ENCODE assay signal across 14 cellular contexts in the genomic region with DNA sequence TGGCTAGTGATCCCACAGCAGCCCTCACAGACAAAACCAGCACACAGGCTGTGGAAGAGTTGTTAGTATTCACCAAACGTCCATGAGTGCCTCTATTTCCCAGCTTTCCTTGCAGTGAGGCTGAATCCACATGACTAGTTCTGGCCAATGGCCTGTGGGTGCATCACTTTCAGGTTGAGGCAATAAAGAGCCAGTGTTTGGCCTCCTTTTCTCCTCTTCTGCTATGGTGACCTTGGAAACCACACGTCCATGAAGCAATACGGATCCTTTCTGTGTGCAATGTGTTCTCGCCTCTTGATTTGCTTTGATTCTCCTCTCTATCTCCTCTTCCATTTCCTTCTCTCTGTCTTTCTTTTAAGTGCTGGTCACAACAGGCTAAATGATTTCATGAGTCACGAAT. TPM values are rescaled to one million over a fixed set of nuclear protein-coding genes. Genes with fewer than 3 reads are reported as not detected.
A peak's percentile ranks its signal among the peaks of the same experiment; 100 is the strongest.
DNase-seq lines count a peak whose midpoint lies in the region; ATAC-seq and TF ChIP-seq lines count a peak whose summit lies in the region.
"Had no signal": no experiment of that assay in that cellular context is flagged by ENCODE, and none has a peak within 500 bp of the region (broad histone marks: within the 10 kb centered on the region; RNA-seq: fewer than 3 reads in every experiment).

No MANE protein-coding gene starts in this region.

- intact Hi-C loops in CD14-positive monocyte (cut with micrococcal nuclease) = no loop called here

- no peak overlapping the region for H3K4me2 ChIP-seq in osteoblast (ENCODE audit: insufficient read depth, low read length)

- POLR2A ChIA-PET in WTC11 (lab: Charles Lee) = no interaction called here

- no peaks in the 10 kb centered on the region for H3K36me3 ChIP-seq in osteoblast (ENCODE audit: insufficient read depth, low read length)
- H3K36me3 ChIP-seq: HAP-1 had no signal

- H3K4me3 ChIP-seq in choroid plexus epithelial cell (ENCODE audit: low read depth, low read length) = no peak overlapping the region
- H3K4me3 ChIP-seq in osteoblast (ENCODE audit: insufficient read depth, low read length) = no peak overlapping the region
- H3K4me3 ChIP-seq: HAP-1 had no signal

- H2AFZ ChIP-seq in osteoblast (ENCODE audit: low read length) = peak overlapping the region; percentile 41

- H3K27ac ChIP-seq in osteoblast (ENCODE audit: low read depth, low read length) (peak overlapping the region; percentile 91), caudate nucleus (ENCODE audit: low read depth, low read length) (no peak overlapping the region)

- H3K4me1 Mint-ChIP-seq in CD14-positive monocyte = peaks cover 17% of the 10 kb centered on the region
- peaks cover under 1% of the 10 kb centered on the region for H3K4me1 Mint-ChIP-seq in WTC11
- H3K4me1 Mint-ChIP-seq: CD4-positive, alpha-beta memory T cell had no signal

- no peaks in the 10 kb centered on the region for H3K36me3 Mint-ChIP-seq in CD14-positive monocyte
- no peaks in the 10 kb centered on the region for H3K36me3 Mint-ChIP-seq in WTC11

- H3K27ac Mint-ChIP-seq in CD14-positive monocyte = peak overlapping the region in 5 of 7 donors; percentile 14 to 88 (median 81)
- no peak overlapping the region for H3K27ac Mint-ChIP-seq in WTC11
- H3K27ac Mint-ChIP-seq: B cell had no signal

- H3K9me3 ChIP-seq in osteoblast (ENCODE audit: low read depth, low read length) = no peaks in the 10 kb centered on the region

- H3K4me1 ChIP-seq in osteoblast (ENCODE audit: insufficient read depth, low read length) = peaks cover 21% of the 10 kb centered on the region
- H3K4me1 ChIP-seq: HAP-1 had no signal

- H3K4me3 Mint-ChIP-seq in CD14-positive monocyte (no peak overlapping the region), WTC11 (no peak overlapping the region)
- H3K4me3 Mint-ChIP-seq: B cell had no signal

- H3K27me3 ChIP-seq in osteoblast (ENCODE audit: insufficient read depth, low read length) = no peaks in the 10 kb centered on the region

- H4K20me1 ChIP-seq in osteoblast (ENCODE audit: insufficient read depth, low read length) = no peaks in the 10 kb centered on the region

- no peak for DNase-seq in CD14-positive monocyte (ENCODE audit: low spot score)
- DNase-seq in WTC11 (ENCODE audit: low spot score) = no peak
- DNase-seq in choroid plexus epithelial cell (ENCODE audit: low read depth) = peak; percentile 54
- no peak for DNase-seq in osteoblast (ENCODE audit: insufficient read length, low spot score, missing footprints)
- DNase-seq in NCI-H524 (lab: John Stamatoyannopoulos, UW) = no peak
- no peak for DNase-seq in caudate nucleus (lab: John Stamatoyannopoulos, UW)
- DNase-seq in DMS53 treated with DMSO at 0.1 percent for 48 hours (lab: John Stamatoyannopoulos, UW; ENCODE audit: unreplicated experiment) = no peak
- DNase-seq: C1 segment of cervical spinal cord; CD4-positive, alpha-beta memory T cell; DMS79 treated with DMSO at 0.1 percent for 48 hours; EL had no signal

- no peak for TF ChIP-seq CTCF in CD14-positive monocyte (IDR thresholded peaks at IDR 0.05)
- no peak for TF ChIP-seq CTCF in WTC11 (IDR thresholded peaks at IDR 0.05)
- no peak for TF ChIP-seq CTCF in choroid plexus epithelial cell (conservative IDR thresholded peaks at IDR 0.05; ENCODE audit: low read depth, low read length)
- no peak for TF ChIP-seq CTCF in osteoblast (IDR thresholded peaks at IDR 0.05; ENCODE audit: extremely low read depth, low read depth, low read length)

- no peak for ATAC-seq in WTC11
- no peak for ATAC-seq in HG02970 (IDR thresholded peaks at IDR 0.05; ENCODE audit: low FRiP score, unreplicated experiment)

- CTCF ChIA-PET in WTC11 (lab: Charles Lee) = no interaction called here

- H3K9me3 Mint-ChIP-seq in CD14-positive monocyte (peaks cover 5 to 27% (median 6%) of the 10 kb centered on the region in 7 donors), WTC11 (peaks cover 21% of the 10 kb centered on the region)

- no peaks in the 10 kb centered on the region for H3K79me2 ChIP-seq in osteoblast (ENCODE audit: insufficient read depth, low read length)

- H3K27me3 Mint-ChIP-seq in CD14-positive monocyte (ENCODE audit: low read depth in 3 of 3) (peaks cover 4 to 5% (median 4%) of the 10 kb centered on the region in 3 donors), WTC11 (ENCODE audit: low read depth) (peaks cover 4% of the 10 kb centered on the region)

TF ChIP-seq in WTC11, 78 proteins besides CTCF, POLR2A, EP300 and RAD21:
- TF ChIP-seq NFYB (CRISPR knock-in tag; conservative IDR thresholded peaks at IDR 0.05; ENCODE audit: low read depth) = peak; percentile 36; the same call in 1 of the 2 replicates
- TF ChIP-seq IRF2 (CRISPR knock-in tag; IDR thresholded peaks at IDR 0.05; ENCODE audit: borderline replicate concordance, low read depth) = no peak

RNA-seq across cellular contexts. Expression of a gene that starts 23.4 kb away (rescaled TPM):
- 1 to 10 TPM; 3.0 to 4.9 TPM for polyA plus RNA-seq in CD14-positive monocyte
- total RNA-seq in WTC11 (2021) = 11.1 to 16.0 TPM (median 12.7 TPM) in 3 replicates
- 33.3 TPM in 2 replicates for total RNA-seq in osteoblast
